Comparison of ENCODE assay signal across 9 cellular contexts in genomic region chr18:9918016-9918680, GRCh38. TPM values are rescaled to one million over a fixed set of nuclear protein-coding genes. Genes with fewer than 3 reads are reported as not detected.
DNase-seq lines count a peak whose midpoint lies in the region; ATAC-seq, FAIRE-seq and TF ChIP-seq lines count a peak whose summit lies in the region.
"Had no signal": no experiment of that assay in that cellular context is flagged by ENCODE, and none has a peak within 500 bp of the region (broad histone marks: within the 10 kb centered on the region; RNA-seq: fewer than 3 reads in every experiment).

No MANE protein-coding gene starts in this region.

- H3K4me3 ChIP-seq in right atrium auricular region (no peak overlapping the region), astrocyte (ENCODE audit: insufficient read depth, low read depth, low read length) (no peak overlapping the region), upper lobe of left lung (no peak overlapping the region)

- TF ChIP-seq CTCF in right atrium auricular region (IDR thresholded peaks at IDR 0.05): no peak
- TF ChIP-seq CTCF in astrocyte (IDR thresholded peaks at IDR 0.05; ENCODE audit: insufficient read depth, low read depth, low read length): no peak
- no peak for TF ChIP-seq CTCF in upper lobe of left lung (IDR thresholded peaks at IDR 0.05)
- TF ChIP-seq CTCF in osteocyte (IDR thresholded peaks at IDR 0.05): no peak

- H3K27ac ChIP-seq in right atrium auricular region: peak overlapping the region; percentile 23 to 29
- H3K27ac ChIP-seq in astrocyte (ENCODE audit: low read depth, low read length): peak overlapping the region; percentile 65
- peak overlapping the region in 3 of 4 donors; percentile 22 to 100 (median 99) for H3K27ac ChIP-seq in upper lobe of left lung

- no peak for FAIRE-seq in astrocyte (lab: Jason Lieb, UNC)
- FAIRE-seq: GM12892 had no signal

- H2AFZ ChIP-seq in astrocyte (ENCODE audit: low read depth, low read length): no peak overlapping the region

- ATAC-seq in left cardiac atrium: no peak
- ATAC-seq in upper lobe of left lung (ENCODE audit: low FRiP score in 2 of 2): no peak

- intact Hi-C loops in left cardiac atrium (cut with DNase I): loop anchor here in 1 of 2 donors (10.0 kb wide), 1 partner anchor 303 kb away; the partner anchor contains the start of gene PPP4R1

- H3K27me3 Mint-ChIP-seq in astrocyte (ENCODE audit: low read depth, unreplicated experiment) (no peaks in the 10 kb centered on the region), osteocyte (ENCODE audit: unreplicated experiment) (no peaks in the 10 kb centered on the region)

- H3K9ac ChIP-seq in astrocyte (ENCODE audit: low read length): peak overlapping the region; percentile 30

- WGBS in upper lobe of left lung, 2 donors: 19 to 29% methylated on average over 2 of the region's 2 CpGs

- no peaks in the 10 kb centered on the region for H3K9me3 Mint-ChIP-seq in astrocyte (ENCODE audit: unreplicated experiment)
- no peaks in the 10 kb centered on the region for H3K9me3 Mint-ChIP-seq in osteocyte (ENCODE audit: unreplicated experiment)

- H3K36me3 ChIP-seq in right atrium auricular region (no peaks in the 10 kb centered on the region), astrocyte (ENCODE audit: insufficient read depth, low read length) (no peaks in the 10 kb centered on the region), upper lobe of left lung (no peaks in the 10 kb centered on the region)

- peaks cover 0 to 74% of the 10 kb centered on the region in 2 donors for H3K4me1 ChIP-seq in right atrium auricular region
- peaks cover 22% of the 10 kb centered on the region for H3K4me1 ChIP-seq in astrocyte (ENCODE audit: insufficient read depth, low read length)
- peaks cover 58 to 78% (median 69%) of the 10 kb centered on the region in 4 donors for H3K4me1 ChIP-seq in upper lobe of left lung

- H4K20me1 ChIP-seq in astrocyte (ENCODE audit: insufficient read depth, low read length): peaks cover 84% of the 10 kb centered on the region

- H3K9me3 ChIP-seq in right atrium auricular region (no peaks in the 10 kb centered on the region), astrocyte (ENCODE audit: insufficient read depth, low read depth, low read length) (no peaks in the 10 kb centered on the region), upper lobe of left lung (no peaks in the 10 kb centered on the region)

- no peaks in the 10 kb centered on the region for H3K27me3 ChIP-seq in right atrium auricular region
- H3K27me3 ChIP-seq in astrocyte (ENCODE audit: insufficient read depth, low read length): no peaks in the 10 kb centered on the region
- no peaks in the 10 kb centered on the region for H3K27me3 ChIP-seq in upper lobe of left lung

- H3K4me1 Mint-ChIP-seq in astrocyte (ENCODE audit: low read depth, unreplicated experiment): peaks cover 11% of the 10 kb centered on the region
- peaks cover 25% of the 10 kb centered on the region for H3K4me1 Mint-ChIP-seq in osteocyte (ENCODE audit: unreplicated experiment)

- TF ChIP-seq EP300 in upper lobe of left lung (IDR thresholded peaks at IDR 0.05): no peak

- peaks cover 92% of the 10 kb centered on the region for H3K79me2 ChIP-seq in astrocyte (ENCODE audit: insufficient read depth, low read length)

- DNase-seq in right atrium auricular region (ENCODE audit: low spot score) (no peak), left cardiac atrium (no peak), astrocyte (ENCODE audit: low read depth) (peak; percentile 41), iris pigment epithelial cell (ENCODE audit: low read depth) (peak; percentile 36), upper lobe of left lung (no peak), NCI-H2171 treated with DMSO at 0.1 percent for 48 hours (lab: John Stamatoyannopoulos, UW) (no peak), osteocyte (ENCODE audit: extremely low spot score, unreplicated experiment) (no peak)
- no peak for DNase-seq in activated CD8-positive, alpha-beta memory T cell treated with anti-CD3 and anti-CD28 coated beads, Interleukin-2, amount 50 U/mL, for 4 hours

- H3K36me3 Mint-ChIP-seq in astrocyte (ENCODE audit: low read depth, unreplicated experiment) (no peaks in the 10 kb centered on the region), osteocyte (ENCODE audit: unreplicated experiment) (no peaks in the 10 kb centered on the region)

- TF ChIP-seq POLR2A in upper lobe of left lung (IDR thresholded peaks at IDR 0.05): no peak

- H3K27ac Mint-ChIP-seq in astrocyte (ENCODE audit: unreplicated experiment): no peak overlapping the region
- H3K27ac Mint-ChIP-seq in osteocyte (ENCODE audit: unreplicated experiment): no peak overlapping the region

- H3K4me3 Mint-ChIP-seq in astrocyte (ENCODE audit: unreplicated experiment): no peak overlapping the region
- H3K4me3 Mint-ChIP-seq in osteocyte (ENCODE audit: unreplicated experiment): no peak overlapping the region

- H3K4me2 ChIP-seq in astrocyte (ENCODE audit: low read length): peak overlapping the region; percentile 64

RNA-seq across cellular contexts. Expression of gene VAPA, which starts 4.3 kb away (rescaled TPM):
- total RNA-seq in right atrium auricular region: 100 to 1,000 TPM; 213 to 227 TPM
- 100 to 1,000 TPM; 169 to 219 TPM for total RNA-seq in left cardiac atrium
- total RNA-seq in astrocyte: 176 and 181 TPM in 2 replicates
- 100 to 1,000 TPM; 233 to 566 (median 285) TPM for total RNA-seq in upper lobe of left lung
- 157 and 163 TPM in 2 replicates for total RNA-seq in osteocyte

RNA-seq across cellular contexts. Expression of gene TXNDC2, which starts 32.4 kb away (rescaled TPM):
- not detected for total RNA-seq in right atrium auricular region
- total RNA-seq in left cardiac atrium: under 1 TPM in 1 of 2 donors, not detected in 1; 0.18 TPM
- total RNA-seq in astrocyte: 0.07 TPM in 1 of 2 replicates, not detected in the other
- total RNA-seq in upper lobe of left lung: under 1 TPM in 3 of 6 donors, not detected in 3; 0.30 to 0.49 (median 0.33) TPM
- 0.11 and 0.29 TPM in 2 replicates for total RNA-seq in osteocyte

Comparison
In these comparisons a context has a peak if more than half of its experiments do, and no peak if none do; other contexts are left out.
1. DNase-seq: peak in astrocyte (single experiment) and iris pigment epithelial cell (single experiment); none in right atrium auricular region (single experiment), left cardiac atrium (single experiment), upper lobe of left lung (0 of 2), NCI-H2171 treated with DMSO at 0.1 percent for 48 hours (single experiment), activated CD8-positive, alpha-beta memory T cell treated with anti-CD3 and anti-CD28 coated beads, Interleukin-2, amount 50 U/mL, for 4 hours (single experiment) and osteocyte (single experiment).
2. H3K27ac ChIP-seq: peak in every context shown above with its lines; median percentile 99 in upper lobe of left lung; 65 in astrocyte; 26 in right atrium auricular region.